10 cellular contexts compared by ENCODE assay signal in genomic region chr12:645563-646071, GRCh38. TPM values are rescaled to one million over a fixed set of nuclear protein-coding genes. Genes with fewer than 3 reads are reported as not detected.
DNase-seq lines count a peak whose midpoint lies in the region; FAIRE-seq and TF ChIP-seq lines count a peak whose summit lies in the region.
"Had no signal": no experiment of that assay in that cellular context is flagged by ENCODE, and none has a peak within 500 bp of the region (broad histone marks: within the 10 kb centered on the region; RNA-seq: fewer than 3 reads in every experiment).

No MANE protein-coding gene starts in this region.

- peaks cover 2% of the 10 kb centered on the region for H3K79me2 ChIP-seq in osteoblast (ENCODE audit: insufficient read depth, low read length)

- H3K4me1 ChIP-seq in osteoblast (ENCODE audit: insufficient read depth, low read length), result peaks cover 40% of the 10 kb centered on the region
- H3K4me1 ChIP-seq: SJCRH30 had no signal

- no peaks in the 10 kb centered on the region for H3K27me3 ChIP-seq in osteoblast (ENCODE audit: insufficient read depth, low read length)
- H3K27me3 ChIP-seq: SJCRH30 had no signal

- H3K4me3 ChIP-seq in fibroblast of the aortic adventitia (ENCODE audit: low read depth, low read length) (no peak overlapping the region), osteoblast (ENCODE audit: insufficient read depth, low read length) (no peak overlapping the region)
- H3K4me3 ChIP-seq: SJCRH30 had no signal

- peak; percentile 62 for DNase-seq in Ammon's horn (ENCODE audit: low spot score)
- peak; percentile 48 for DNase-seq in RCC 7860 (ENCODE audit: low spot score)
- DNase-seq in fibroblast of the aortic adventitia (ENCODE audit: low read depth), result peak; percentile 73
- peak; percentile 92 for DNase-seq in osteoblast (ENCODE audit: insufficient read length, low spot score, missing footprints)
- DNase-seq in DMS79 (lab: John Stamatoyannopoulos, UW), result no peak
- no peak for DNase-seq in D341Med (ENCODE audit: low spot score)
- DNase-seq in NCI-H2107 treated with DMSO at 0.1 percent for 48 hours (lab: John Stamatoyannopoulos, UW; ENCODE audit: unreplicated experiment), result no peak
- DNase-seq in AML-193 (lab: John Stamatoyannopoulos, UW), result no peak
- DNase-seq: DMS79 treated with DMSO at 0.1 percent for 48 hours, SJCRH30 had no signal

- H3K36me3 ChIP-seq in osteoblast (ENCODE audit: insufficient read depth, low read length), result no peaks in the 10 kb centered on the region
- H3K36me3 ChIP-seq: SJCRH30 had no signal

- peak overlapping the region; percentile 26 for H3K4me2 ChIP-seq in osteoblast (ENCODE audit: insufficient read depth, low read length)

- H4K20me1 ChIP-seq in osteoblast (ENCODE audit: insufficient read depth, low read length), result no peaks in the 10 kb centered on the region

- no peaks in the 10 kb centered on the region for H3K9me3 ChIP-seq in osteoblast (ENCODE audit: low read depth, low read length)
- H3K9me3 ChIP-seq: SJCRH30 had no signal

- no peak for FAIRE-seq in RCC 7860 (lab: Jason Lieb, UNC)

- peak overlapping the region; percentile 16 for H2AFZ ChIP-seq in osteoblast (ENCODE audit: low read length)

- peak overlapping the region; percentile 68 for H3K27ac ChIP-seq in osteoblast (ENCODE audit: low read depth, low read length)
- H3K27ac ChIP-seq: SJCRH30 had no signal

- TF ChIP-seq CTCF in fibroblast of the aortic adventitia (IDR thresholded peaks at IDR 0.05; ENCODE audit: insufficient read depth, low read length), result no peak
- TF ChIP-seq CTCF in osteoblast (IDR thresholded peaks at IDR 0.05; ENCODE audit: extremely low read depth, low read depth, low read length), result no peak

RNA-seq across cellular contexts. Expression of gene NINJ2, which starts 17.6 kb away (rescaled TPM):
- 0.45 TPM in 1 of 2 replicates, not detected in the other for total RNA-seq in fibroblast of the aortic adventitia (ENCODE audit: low replicate concordance)
- 2.9 and 5.8 TPM in 2 replicates for total RNA-seq in osteoblast

Comparison
In these comparisons a context has a peak if more than half of its experiments do, and no peak if none do; other contexts are left out.
1. DNase-seq: peak in Ammon's horn (single experiment), RCC 7860 (single experiment), fibroblast of the aortic adventitia (single experiment) and osteoblast (single experiment); none in DMS79 (single experiment), D341Med (single experiment), NCI-H2107 treated with DMSO at 0.1 percent for 48 hours (single experiment) and AML-193 (0 of 2).